ENCODE assay signal across 15 cellular contexts in the genomic region with DNA sequence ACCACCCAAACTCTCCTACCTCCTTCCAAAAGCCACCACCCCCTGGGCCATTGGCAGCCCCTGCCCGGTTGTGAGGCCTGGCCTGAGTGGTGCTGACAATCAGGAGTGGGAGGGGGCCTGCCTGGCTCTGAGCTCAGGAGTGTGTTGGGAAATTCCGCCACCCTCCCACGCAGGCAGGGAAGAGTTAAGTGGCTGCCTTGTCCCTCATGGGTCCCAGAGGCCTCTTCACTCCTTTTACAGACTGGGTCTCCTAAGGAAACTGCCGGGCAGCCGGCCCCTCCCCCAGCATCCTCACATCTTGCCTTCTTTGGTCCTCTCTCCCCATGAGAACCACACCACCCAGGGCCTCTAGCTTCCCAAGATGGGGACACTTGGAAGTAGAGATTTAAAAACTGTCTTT. TPM values are rescaled to one million over a fixed set of nuclear protein-coding genes. Genes with fewer than 3 reads are reported as not detected.
DNase-seq lines count a peak whose midpoint lies in the region; ATAC-seq and TF ChIP-seq lines count a peak whose summit lies in the region.
"Had no signal": no experiment of that assay in that cellular context is flagged by ENCODE, and none has a peak within 500 bp of the region (broad histone marks: within the 10 kb centered on the region; RNA-seq: fewer than 3 reads in every experiment).

No MANE protein-coding gene starts in this region.

- DNase-seq in left ventricle myocardium inferior (peak; percentile 54), psoas muscle (peak in 1 of 2 donors; percentile 29), spleen (no peak), posterior cingulate gyrus (no peak)
- DNase-seq in activated naive CD4-positive, alpha-beta T cell treated with anti-CD3 and anti-CD28 coated beads for 36 hours: no peak
- DNase-seq: activated CD8-positive, alpha-beta memory T cell treated with anti-CD3 and anti-CD28 coated beads, Interleukin-2, amount 50 U/mL, for 48 hours; endodermal cell; IMR-90; NCI-H187 treated with DMSO at 0.1 percent for 48 hours; upper lobe of right lung had no signal

- 0 out of 2 replicates have a peak, but pooled peaks cover 2% of the 10 kb centered on the region for H3F3A ChIP-seq in OCI-LY1 (ENCODE audit: insufficient read depth, low read length)

- H2AFZ ChIP-seq in OCI-LY1 (ENCODE audit: low read length): no peak overlapping the region
- H2AFZ ChIP-seq: hepatocyte had no signal

- H3K79me2 ChIP-seq in OCI-LY1 (ENCODE audit: insufficient read depth, low read length): no peaks in the 10 kb centered on the region
- H3K79me2 ChIP-seq: hepatocyte had no signal

- intact Hi-C loops in left ventricle myocardium inferior (cut with micrococcal nuclease): no loop called here
- intact Hi-C loops in psoas muscle (cut with DNase I): loop anchor here in 1 of 2 donors (5.0 kb wide), 1 partner anchor 50 kb away; no protein-coding TSS in a partner anchor
- intact Hi-C loops in spleen (cut with DNase I; ENCODE audit: low total_unique reads): no loop called here
- intact Hi-C loops in activated naive CD4-positive, alpha-beta T cell treated with anti-CD3 and anti-CD28 coated beads for 36 hours (cut with micrococcal nuclease): no loop called here
- intact Hi-C loops in posterior cingulate gyrus (cut with DNase I): no loop called here

- H3K36me3 Mint-ChIP-seq in activated naive CD4-positive, alpha-beta T cell treated with anti-CD3 and anti-CD28 coated beads for 36 hours (ENCODE audit: low read depth): peaks cover 17% of the 10 kb centered on the region

- H3K4me1 Mint-ChIP-seq in activated naive CD4-positive, alpha-beta T cell treated with anti-CD3 and anti-CD28 coated beads for 36 hours (ENCODE audit: low read depth): peaks cover 22% of the 10 kb centered on the region
- H3K4me1 Mint-ChIP-seq: endodermal cell had no signal

- H3K9me3 Mint-ChIP-seq in activated naive CD4-positive, alpha-beta T cell treated with anti-CD3 and anti-CD28 coated beads for 36 hours: peaks cover 9% of the 10 kb centered on the region
- H3K9me3 Mint-ChIP-seq: endodermal cell had no signal

- peak overlapping the region in 2 of 11 experiments; percentile 3 to 6; a peak in 1 of 22 replicates for H3K27ac ChIP-seq in BLaER1 treated with 17β-estradiol and CSF1 and Interleukin-3, amounts not matched to agents 10 nM and 100 nM
- H3K27ac ChIP-seq in OCI-LY1 (ENCODE audit: low read depth, low read length, poor library complexity, severe bottlenecking) (peak overlapping the region; percentile 62), left ventricle myocardium inferior (replicated peaks) (peak overlapping the region; percentile 85), psoas muscle (peak overlapping the region; percentile 68), spleen (no peak overlapping the region)
- H3K27ac ChIP-seq: adrenal gland, hepatocyte, upper lobe of right lung had no signal

- H3K9me3 ChIP-seq in BLaER1 treated with 17β-estradiol and CSF1 and Interleukin-3, amounts not matched to agents 10 nM and 100 nM (replicated peaks in 1 of 11): peaks cover 19 to 32% (median 30%) of the 10 kb centered on the region in 11 experiments
- H3K9me3 ChIP-seq in OCI-LY1 (ENCODE audit: low read length) (no peaks in the 10 kb centered on the region), left ventricle myocardium inferior (replicated peaks) (peaks cover 10% of the 10 kb centered on the region), psoas muscle (no peaks in the 10 kb centered on the region), spleen (peaks cover 0 to 18% (median 11%) of the 10 kb centered on the region in 8 donors)
- H3K9me3 ChIP-seq: upper lobe of right lung had no signal

- no peak overlapping the region for H3K4me3 Mint-ChIP-seq in activated naive CD4-positive, alpha-beta T cell treated with anti-CD3 and anti-CD28 coated beads for 36 hours
- H3K4me3 Mint-ChIP-seq: endodermal cell had no signal

- TF ChIP-seq POLR2A in spleen (IDR thresholded peaks at IDR 0.05): no peak

- H3K4me2 ChIP-seq in BLaER1 treated with 17β-estradiol and CSF1 and Interleukin-3, amounts not matched to agents 10 nM and 100 nM: peak overlapping the region; percentile 11 to 70 (median 42); a peak in 18 of 22 replicates
- H3K4me2 ChIP-seq in OCI-LY1 (ENCODE audit: low read length): peak overlapping the region; percentile 5; the same call in 1 of the 2 replicates
- H3K4me2 ChIP-seq: hepatocyte had no signal

- no peaks in the 10 kb centered on the region for H3K27me3 Mint-ChIP-seq in activated naive CD4-positive, alpha-beta T cell treated with anti-CD3 and anti-CD28 coated beads for 36 hours (ENCODE audit: low read depth)

- H3K4me1 ChIP-seq in BLaER1 treated with 17β-estradiol and CSF1 and Interleukin-3, amounts not matched to agents 10 nM and 100 nM: peaks cover 15 to 58% (median 38%) of the 10 kb centered on the region in 10 experiments
- H3K4me1 ChIP-seq in OCI-LY1 (ENCODE audit: insufficient read depth, low read length, severe bottlenecking) (peaks cover 66% of the 10 kb centered on the region), left ventricle myocardium inferior (peaks cover 96% of the 10 kb centered on the region), psoas muscle (peaks cover 73% of the 10 kb centered on the region), spleen (peaks cover 5 to 49% (median 40%) of the 10 kb centered on the region in 6 donors)

- no peaks in the 10 kb centered on the region for H3K9me2 ChIP-seq in OCI-LY1 (ENCODE audit: low read depth, low read length)

- peak overlapping the region in 2 of 11 experiments; percentile 13 to 51; a peak in 1 of 22 replicates for H3K9ac ChIP-seq in BLaER1 treated with 17β-estradiol and CSF1 and Interleukin-3, amounts not matched to agents 10 nM and 100 nM
- H3K9ac ChIP-seq in OCI-LY1 (ENCODE audit: low read length): no peak overlapping the region; the same call in 1 of the 2 replicates

- TF ChIP-seq CTCF in OCI-LY1 (IDR thresholded peaks at IDR 0.05; ENCODE audit: low read length) (no peak), left ventricle myocardium inferior (IDR thresholded peaks at IDR 0.05; ENCODE audit: borderline replicate concordance) (no peak), psoas muscle (IDR thresholded peaks at IDR 0.05) (no peak), spleen (IDR thresholded peaks at IDR 0.05 in 8 of 11, conservative IDR thresholded peaks at IDR 0.05 in 3 of 11) (no peak)

- WGBS in psoas muscle, 3 donors: 35 to 44% (median 40%) methylated on average over 5 of the region's 5 CpGs
- WGBS in spleen, 5 donors: 50 to 80% (median 58%) methylated on average over 3 to 5 of the region's 5 CpGs

- H4K20me1 ChIP-seq in BLaER1 treated with 17β-estradiol and CSF1 and Interleukin-3, amounts not matched to agents 10 nM and 100 nM: peaks cover 40 to 100% (median 99%) of the 10 kb centered on the region in 11 experiments
- H4K20me1 ChIP-seq in OCI-LY1 (ENCODE audit: insufficient read depth, low read length): no peaks in the 10 kb centered on the region

- no peak for ATAC-seq in psoas muscle
- no peak for ATAC-seq in HG03460 (IDR thresholded peaks at IDR 0.05; ENCODE audit: unreplicated experiment)

- peaks cover 19 to 43% (median 29%) of the 10 kb centered on the region in 11 experiments; a peak in 21 of 22 replicates for H3K36me3 ChIP-seq in BLaER1 treated with 17β-estradiol and CSF1 and Interleukin-3, amounts not matched to agents 10 nM and 100 nM
- H3K36me3 ChIP-seq in OCI-LY1 (ENCODE audit: insufficient read depth, low read length) (peaks cover 18% of the 10 kb centered on the region; the same call in 1 of the 2 replicates), left ventricle myocardium inferior (peaks cover 4% of the 10 kb centered on the region), psoas muscle (ENCODE audit: insufficient read depth in 1 of 2, low read depth in 1 of 2) (no peaks in the 10 kb centered on the region), spleen (peaks cover 0 to 11% (median 0%) of the 10 kb centered on the region in 6 donors)
- H3K36me3 ChIP-seq: adrenal gland, upper lobe of right lung had no signal

- no peak overlapping the region for H3K4me3 ChIP-seq in BLaER1 treated with 17β-estradiol and CSF1 and Interleukin-3, amounts not matched to agents 10 nM and 100 nM
- H3K4me3 ChIP-seq in OCI-LY1 (ENCODE audit: low read depth, low read length, poor library complexity, severe bottlenecking) (no peak overlapping the region), left ventricle myocardium inferior (peak overlapping the region; percentile 2), psoas muscle (no peak overlapping the region), spleen (no peak overlapping the region)
- H3K4me3 ChIP-seq: adrenal gland, hepatocyte, upper lobe of right lung had no signal

- H3K27me3 ChIP-seq in BLaER1 treated with 17β-estradiol and CSF1 and Interleukin-3, amounts not matched to agents 10 nM and 100 nM: no peaks in the 10 kb centered on the region
- H3K27me3 ChIP-seq in OCI-LY1 (ENCODE audit: insufficient read depth, low read length) (no peaks in the 10 kb centered on the region), left ventricle myocardium inferior (ENCODE audit: low read depth) (no peaks in the 10 kb centered on the region), psoas muscle (ENCODE audit: insufficient read depth in 3 of 3, low read length in 2 of 3) (no peaks in the 10 kb centered on the region), spleen (replicated peaks in 1 of 7) (no peaks in the 10 kb centered on the region)
- H3K27me3 ChIP-seq: adrenal gland, hepatocyte, upper lobe of right lung had no signal

- H3K27ac Mint-ChIP-seq in activated naive CD4-positive, alpha-beta T cell treated with anti-CD3 and anti-CD28 coated beads for 36 hours: no peak overlapping the region
- H3K27ac Mint-ChIP-seq: endodermal cell had no signal

- CTCF ChIA-PET in activated naive CD4-positive, alpha-beta T cell treated with anti-CD3 and anti-CD28 coated beads for 36 hours (lab: Charles Lee): interaction anchor here (0.6 to 3.0 kb wide), 3 partner anchors 12 to 186 kb away, joined by 3 to 14 read pairs (median 4); no protein-coding TSS in a partner anchor

RNA-seq across cellular contexts. Expression of gene PPARGC1B, which starts 47.3 kb away (rescaled TPM):
- total RNA-seq in left ventricle myocardium inferior: 28.4 TPM
- 1 to 10 TPM; 4.6 to 9.5 (median 6.8) TPM for total RNA-seq in psoas muscle
- 1 to 10 TPM in 2 of 3 donors, under 1 TPM in 1; 0.93 to 3.1 (median 2.1) TPM for polyA plus RNA-seq in psoas muscle
- total RNA-seq in spleen: 1 to 10 TPM; 4.4 to 9.1 (median 7.1) TPM
- 1 to 10 TPM in 1 of 3 donors, under 1 TPM in 2; 0.61 to 1.7 (median 0.76) TPM for polyA plus RNA-seq in spleen
- 1 to 10 TPM; 3.8 to 4.2 TPM for total RNA-seq in activated naive CD4-positive, alpha-beta T cell treated with anti-CD3 and anti-CD28 coated beads for 36 hours

Comparison
In these comparisons a context has a peak if more than half of its experiments do, and no peak if none do; other contexts are left out.
1. H3K27ac ChIP-seq: peak in OCI-LY1 (single experiment), left ventricle myocardium inferior (single experiment) and psoas muscle (single experiment); none in spleen (0 of 8).